In the genomic region with DNA sequence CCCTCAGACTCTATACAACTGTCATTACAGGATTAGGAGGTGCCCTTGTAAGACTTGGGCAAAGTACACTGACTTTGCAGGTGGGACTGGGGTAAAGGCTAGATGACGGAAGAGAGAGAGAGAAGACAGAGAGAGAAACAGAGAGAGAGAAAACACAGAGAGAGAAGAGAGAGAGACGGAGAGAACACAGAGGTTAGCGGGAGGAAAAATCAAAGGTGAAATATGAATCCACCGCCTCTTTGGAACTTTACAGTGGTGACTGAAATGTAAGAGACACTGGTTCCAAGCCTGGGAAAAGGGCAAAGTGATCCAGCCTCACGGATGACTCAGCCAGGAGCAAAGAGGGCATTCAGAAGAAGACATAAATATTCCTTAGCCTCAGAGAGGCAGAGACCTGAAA, we compare ENCODE assay signal across 17 cellular contexts. TPM values are rescaled to one million over a fixed set of nuclear protein-coding genes. Genes with fewer than 3 reads are reported as not detected.
A peak's percentile ranks its signal among the peaks of the same experiment; 100 is the strongest.
DNase-seq lines count a peak whose midpoint lies in the region; ATAC-seq, FAIRE-seq and TF ChIP-seq lines count a peak whose summit lies in the region.
"Had no signal": no experiment of that assay in that cellular context is flagged by ENCODE, and none has a peak within 500 bp of the region (broad histone marks: within the 10 kb centered on the region; RNA-seq: fewer than 3 reads in every experiment).

No MANE protein-coding gene starts in this region.

- H2AK9ac ChIP-seq in IMR-90 (replicated peaks; ENCODE audit: low read depth, low read length, poor library complexity) = peak overlapping the region; percentile 69

- H2BK20ac ChIP-seq in IMR-90 (ENCODE audit: low read depth, low read length) = peak overlapping the region; percentile 7; the same call in 1 of the 2 replicates

- no peak overlapping the region for H4K5ac ChIP-seq in IMR-90 (ENCODE audit: low read depth, low read length)

- H3K36me3 ChIP-seq in IMR-90 (ENCODE audit: control insufficient read depth, insufficient read depth, low read length) (no peaks in the 10 kb centered on the region), K562 (ENCODE audit: control insufficient read depth, insufficient read depth, low read length) (no peaks in the 10 kb centered on the region)
- H3K36me3 ChIP-seq: upper lobe of right lung had no signal

- no peaks in the 10 kb centered on the region for H3K27me3 ChIP-seq in IMR-90 (ENCODE audit: control insufficient read depth, insufficient read depth, low read length)
- H3K27me3 ChIP-seq in K562 (ENCODE audit: control insufficient read depth in 2 of 2, insufficient read depth in 2 of 2, low read length in 2 of 2) = no peaks in the 10 kb centered on the region
- H3K27me3 ChIP-seq: upper lobe of right lung had no signal

- H2AFZ ChIP-seq in IMR-90 (replicated peaks; ENCODE audit: low read length, poor library complexity) (no peak overlapping the region), K562 (ENCODE audit: low read depth, low read length) (no peak overlapping the region; the same call in 1 of the 2 replicates)

- 83% methylated on average over 1 of the region's 5 CpGs; no CpG with 5 or more reads in 1 of the 2 experiments for WGBS in IMR-90 (ENCODE audit: extremely low coverage in 2 of 2, insufficient read length in 1 of 2), 2 experiments
- WGBS in K562 (ENCODE audit: insufficient coverage, low coverage, missing lambda C conversion rate) = 53% methylated on average over 5 of the region's 5 CpGs

- H3K4me2 ChIP-seq in IMR-90 (ENCODE audit: low read depth, low read length) (no peak overlapping the region), K562 (ENCODE audit: insufficient read depth, low read length) (no peak overlapping the region)

- no peak overlapping the region for H2BK5ac ChIP-seq in IMR-90 (ENCODE audit: low read depth, low read length, poor library complexity, severe bottlenecking)

- dilution Hi-C loops in IMR-90 (cut with HindIII; ENCODE audit: low sequenced_read_pairs, unreplicated experiment) = no loop called here

- BruUV-seq in IMR-90 (replicated peaks; lab: Mats Ljungman, UMichigan) = no TSS peak
- BruUV-seq in K562 (replicated peaks; lab: Mats Ljungman, UMichigan) = no TSS peak

- no peak for TF ChIP-seq RAD21 in IMR-90 (IDR thresholded peaks at IDR 0.05; ENCODE audit: low read length)
- no peak for TF ChIP-seq RAD21 in K562 (CRISPR knock-in tag; conservative IDR thresholded peaks at IDR 0.05 in 1 of 2, IDR thresholded peaks at IDR 0.05 in 1 of 2)

- H3K23ac ChIP-seq in IMR-90 (ENCODE audit: low read depth, low read length) = no peak overlapping the region

- no peak overlapping the region for H3K56ac ChIP-seq in IMR-90 (ENCODE audit: extremely low read depth, insufficient read depth, low read length)

- TF ChIP-seq CTCF in IMR-90 (conservative IDR thresholded peaks at IDR 0.05; ENCODE audit: low read depth, low read length) = no peak
- no peak for TF ChIP-seq CTCF in K562 (IDR thresholded peaks at IDR 0.05 in 2 of 3, conservative IDR thresholded peaks at IDR 0.05 in 1 of 3; ENCODE audit: insufficient read depth in 2 of 3, low read depth in 1 of 3, low read length in 3 of 3)

- intact Hi-C loops in IMR-90 (cut with micrococcal nuclease) = no loop called here
- intact Hi-C loops in K562 (cut with micrococcal nuclease) = no loop called here
- intact Hi-C loops in left colon (cut with DNase I, micrococcal nuclease) = no loop called here

- FAIRE-seq in K562 (lab: Jason Lieb, UNC) = peak; percentile 35
- FAIRE-seq: G401.6, GM18507 had no signal

- no peaks in the 10 kb centered on the region for H3K9me3 ChIP-seq in IMR-90 (ENCODE audit: control insufficient read depth, insufficient read depth, low read length)
- no peaks in the 10 kb centered on the region for H3K9me3 ChIP-seq in K562 (replicated peaks; ENCODE audit: control insufficient read depth, insufficient read depth, low read depth, low read length)
- H3K9me3 ChIP-seq: upper lobe of right lung had no signal

- no peak overlapping the region; the same call in 2 of the 3 replicates for H2BK15ac ChIP-seq in IMR-90 (ENCODE audit: low read depth, low read length)

- in situ Hi-C loops in ACHN (cut with HindIII; ENCODE audit: low pct_ligation_motif_present, low pct_unique_long_range_greater_than_20kb, low sequenced_read_pairs) = no loop called here
- in situ Hi-C loops in IMR-90 (cut with MboI; ENCODE audit: low sequenced_read_pairs) = no loop called here
- in situ Hi-C loops in K562 (cut with MboI) = no loop called here

- no peak for TF ChIP-seq POLR2A in IMR-90 (IDR thresholded peaks at IDR 0.05; ENCODE audit: low read depth, low read length)
- TF ChIP-seq POLR2A in K562 (conservative IDR thresholded peaks at IDR 0.05) = no peak

- no peak overlapping the region for H2AK5ac ChIP-seq in IMR-90 (ENCODE audit: low read depth, low read length)

- POLR2A ChIA-PET in IMR-90 (lab: Charles Lee; ENCODE audit: unreplicated experiment) (no interaction called here), K562 (lab: Yijun Ruan, JAX) (no interaction called here)

- H3K4me3 ChIP-seq in IMR-90 (ENCODE audit: insufficient read depth, low read depth, low read length) (no peak overlapping the region), K562 (no peak overlapping the region)
- H3K4me3 ChIP-seq: upper lobe of right lung had no signal

- peaks cover 10% of the 10 kb centered on the region for H3K4me1 ChIP-seq in IMR-90 (ENCODE audit: control insufficient read depth, insufficient read depth, low read length)
- peaks cover 3 to 12% of the 10 kb centered on the region in 2 experiments; a peak in 3 of 5 replicates for H3K4me1 ChIP-seq in K562 (replicated peaks in 1 of 2; ENCODE audit: control insufficient read depth in 2 of 2, insufficient read depth in 2 of 2, low read length in 2 of 2)
- H3K4me1 ChIP-seq: upper lobe of right lung had no signal

- H3K79me1 ChIP-seq in IMR-90 (ENCODE audit: low read depth in 1 of 2, low read length in 2 of 2) = 0 out of 4 replicates have a peak, but pooled peaks cover 0 to 3% of the 10 kb centered on the region in 2 experiments

- H3K27ac ChIP-seq in IMR-90 (ENCODE audit: insufficient read depth, low read length) = no peak overlapping the region
- H3K27ac ChIP-seq in K562 (ENCODE audit: extremely low read depth, low read depth, low read length) = no peak overlapping the region
- H3K27ac ChIP-seq: upper lobe of right lung, VCaP had no signal

- CTCF ChIA-PET in IMR-90 (lab: Yijun Ruan, JAX) (no interaction called here), K562 (lab: Yijun Ruan, JAX; ENCODE audit: low intra/inter-chr PET ratio) (no interaction called here)

- H3K9me1 ChIP-seq in IMR-90 (ENCODE audit: insufficient read depth, low read length) (peaks cover 25% of the 10 kb centered on the region), K562 (ENCODE audit: control insufficient read depth, insufficient read depth, low read length) (no peaks in the 10 kb centered on the region)

- H4K20me1 ChIP-seq in IMR-90 (ENCODE audit: insufficient read depth, low read length) (no peaks in the 10 kb centered on the region), K562 (replicated peaks; ENCODE audit: control insufficient read depth, insufficient read depth, low read length) (no peaks in the 10 kb centered on the region)

- H3K79me2 ChIP-seq in K562 (ENCODE audit: control insufficient read depth, insufficient read depth, low read length) = no peaks in the 10 kb centered on the region

- no peak overlapping the region for H3K18ac ChIP-seq in IMR-90 (ENCODE audit: low read depth, low read length)

- peak; percentile 64 for ATAC-seq in IMR-90 (ENCODE audit: low read depth)
- no peak for ATAC-seq in K562
- ATAC-seq in left colon = peak; percentile 88
- ATAC-seq in HG03521 (IDR thresholded peaks at IDR 0.05; ENCODE audit: unreplicated experiment) = no peak
- no peak for ATAC-seq in GM21723 (IDR thresholded peaks at IDR 0.05; ENCODE audit: unreplicated experiment)
- no peak for ATAC-seq in GM19452 (IDR thresholded peaks at IDR 0.05; ENCODE audit: unreplicated experiment)
- ATAC-seq: esophagus mucosa, Right ventricle myocardium inferior, upper lobe of right lung had no signal

- peak; percentile 36 for DNase-seq in ACHN
- DNase-seq in IMR-90 = peak; percentile 72
- no peak for DNase-seq in K562 (ENCODE audit: extremely low read depth in 1 of 4, low spot score in 3 of 4)
- DNase-seq in left colon = no peak
- DNase-seq in NCI-H2227 treated with DMSO at 0.1 percent for 48 hours (lab: John Stamatoyannopoulos, UW) = no peak
- DNase-seq: activated T-cell treated with anti-CD3 and anti-CD28 coated beads for 4 hours; NCI-H510A treated with DMSO at 0.1 percent for 48 hours; stimulated activated CD4-positive, alpha-beta T cell treated with anti-CD3 and anti-CD28 coated beads, Interleukin-12 subunit alpha, Interleukin-12 subunit beta, amount 100 ng/mL, for 4 hours; upper lobe of right lung had no signal

- peak overlapping the region; percentile 48; the same call in 1 of the 2 replicates for H2BK120ac ChIP-seq in IMR-90 (ENCODE audit: low read depth, low read length)

- H4K8ac ChIP-seq in IMR-90 (ENCODE audit: low read depth in 2 of 2, low read length in 2 of 2) = peak overlapping the region in 1 of 2 experiments; percentile 26; a peak in 1 of 4 replicates

- TF ChIP-seq EP300 in K562 (IDR thresholded peaks at IDR 0.05; ENCODE audit: low read length) = no peak

- H3K14ac ChIP-seq in IMR-90 (replicated peaks; ENCODE audit: low read depth, low read length) = 0 out of 2 replicates have a peak overlapping the region, but pooled peaks have one; percentile 14

- H3K9ac ChIP-seq in IMR-90 (ENCODE audit: low read depth, low read length) (no peak overlapping the region), K562 (ENCODE audit: insufficient read depth in 1 of 2, low read depth in 2 of 2, low read length in 2 of 2) (no peak overlapping the region)

- H3K4ac ChIP-seq in IMR-90 (ENCODE audit: low read depth, low read length) = no peak overlapping the region

- no peak overlapping the region for H4K91ac ChIP-seq in IMR-90 (ENCODE audit: insufficient read depth, low read depth, low read length)

RNA-seq across cellular contexts. Expression of a gene that starts 25.1 kb away (rescaled TPM):
- total RNA-seq in IMR-90 (2012; rRNA removed) = 71.7 and 95.3 TPM in 2 replicates
- polyA plus RNA-seq in IMR-90 (2012; rRNA removed) = 31.3 and 38.2 TPM in 2 replicates
- 5.8 and 13.0 TPM in 2 replicates for polyA plus RNA-seq in IMR-90 (2012; cell fraction: cytosol; rRNA removed)
- 6.4 and 42.5 TPM in 2 replicates for polyA plus RNA-seq in IMR-90 (2012; cell fraction: nucleus; rRNA removed; ENCODE audit: low replicate concordance)
- total RNA-seq in K562 (2011; cell fraction: chromatin; rRNA removed; ENCODE audit: low replicate concordance) = 40.4 and 84.2 TPM in 2 replicates
- total RNA-seq in K562 (2011; cell fraction: nucleolus; rRNA removed) = 26.8 and 29.9 TPM in 2 replicates
- total RNA-seq in K562 (2011; cell fraction: nucleoplasm; rRNA removed) = 50.8 and 86.8 TPM in 2 replicates
- total RNA-seq in K562 (2014; rRNA removed) = 48.3 and 52.6 TPM in 2 replicates
- 70.6 and 78.4 TPM in 2 replicates for total RNA-seq in K562 (2014; rRNA removed; fragmentation: Illumina TruSeq; extraction: Trizol)
- total RNA-seq in K562 (2015; rRNA removed; fragmentation: Illumina TruSeq; extraction: Trizol) = 91.8 and 94.4 TPM in 2 replicates
- total RNA-seq in K562 (2021) = 70.4 and 74.7 TPM in 2 replicates
- polyA plus RNA-seq in K562 (2011; rRNA removed) = 62.8 and 85.9 TPM in 2 replicates
- 21.4 and 31.9 TPM in 2 replicates for polyA plus RNA-seq in K562 (2011; cell fraction: cytosol; rRNA removed)
- polyA plus RNA-seq in K562 (2011; cell fraction: nucleus; rRNA removed) = 30.5 and 39.5 TPM in 2 replicates
- 51.1 and 51.6 TPM in 2 replicates for polyA plus RNA-seq in K562 (2012)
- polyA plus RNA-seq in K562 (2014; fragmentation: Illumina TruSeq; extraction: Trizol) = 66.0 and 70.1 TPM in 2 replicates
- polyA plus RNA-seq in K562 (2014; fragmentation: Nextera tagmentation; extraction: Ambion mirVana) = 10 to 100 TPM; 27.2 to 37.4 TPM
- 51.8 and 52.8 TPM in 2 replicates for polyA plus RNA-seq in K562 (2014; rRNA removed)
- 113 and 122 TPM in 2 replicates for polyA minus RNA-seq in K562 (2011; rRNA and poly(A)+ RNA removed)
- 46.9 and 70.5 TPM in 2 replicates for polyA minus RNA-seq in K562 (2011; cell fraction: cytosol; rRNA and poly(A)+ RNA removed)
- polyA minus RNA-seq in K562 (2011; cell fraction: nucleus; rRNA and poly(A)+ RNA removed) = 28.0 and 46.1 TPM in 2 replicates
- 100 to 1,000 TPM; 116 to 143 TPM for total RNA-seq in left colon

Comparison
In these comparisons a context has a peak if more than half of its experiments do, and no peak if none do; other contexts are left out.
1. DNase-seq: peak in ACHN (single experiment) and IMR-90 (single experiment); none in K562 (0 of 4), left colon (0 of 2) and NCI-H2227 treated with DMSO at 0.1 percent for 48 hours (single experiment).
2. ATAC-seq: peak in IMR-90 (single experiment) and left colon (single experiment); none in K562 (single experiment), HG03521 (single experiment), GM21723 (single experiment) and GM19452 (single experiment).